In the genomic region with DNA sequence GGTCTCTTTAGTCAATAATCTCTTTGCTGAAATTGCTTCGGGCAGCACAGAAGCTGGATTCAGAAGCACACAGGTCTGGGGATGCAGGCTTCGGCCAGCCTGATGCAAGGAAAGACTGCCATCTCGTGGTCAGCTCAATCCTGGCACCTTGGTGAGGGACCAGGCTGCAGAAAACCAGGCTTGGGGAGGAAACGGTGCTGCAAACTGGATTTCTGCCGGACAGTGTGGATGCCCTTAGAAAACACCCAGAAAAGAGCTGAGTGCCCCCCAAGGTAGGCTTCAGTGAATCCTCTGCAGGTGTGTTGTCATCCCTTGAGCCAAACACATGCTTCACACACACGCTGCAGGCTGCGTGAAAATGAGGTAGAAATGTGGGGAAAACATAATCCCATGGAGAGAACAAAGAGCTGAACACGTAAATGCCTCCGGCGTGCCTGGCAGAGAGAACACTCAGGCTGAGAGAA, we compare ENCODE assay signal across 1 cellular context.
A peak's percentile ranks its signal among the peaks of the same experiment; 100 is the strongest.
TF ChIP-seq lines count a peak whose summit lies in the region.

No MANE protein-coding gene starts in this region.

TF ChIP-seq in SK-N-SH, 30 proteins besides CTCF, POLR2A, EP300 and RAD21 (continued from another document):
- TF ChIP-seq, protein P1, sequence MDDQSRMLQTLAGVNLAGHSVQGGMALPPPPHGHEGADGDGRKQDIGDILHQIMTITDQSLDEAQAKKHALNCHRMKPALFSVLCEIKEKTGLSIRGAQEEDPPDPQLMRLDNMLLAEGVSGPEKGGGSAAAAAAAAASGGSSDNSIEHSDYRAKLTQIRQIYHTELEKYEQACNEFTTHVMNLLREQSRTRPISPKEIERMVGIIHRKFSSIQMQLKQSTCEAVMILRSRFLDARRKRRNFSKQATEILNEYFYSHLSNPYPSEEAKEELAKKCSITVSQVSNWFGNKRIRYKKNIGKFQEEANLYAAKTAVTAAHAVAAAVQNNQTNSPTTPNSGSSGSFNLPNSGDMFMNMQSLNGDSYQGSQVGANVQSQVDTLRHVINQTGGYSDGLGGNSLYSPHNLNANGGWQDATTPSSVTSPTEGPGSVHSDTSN (IDR thresholded peaks at IDR 0.05): no peak
- no peak for TF ChIP-seq ELF1 (IDR thresholded peaks at IDR 0.05)
- TF ChIP-seq, protein P2, sequence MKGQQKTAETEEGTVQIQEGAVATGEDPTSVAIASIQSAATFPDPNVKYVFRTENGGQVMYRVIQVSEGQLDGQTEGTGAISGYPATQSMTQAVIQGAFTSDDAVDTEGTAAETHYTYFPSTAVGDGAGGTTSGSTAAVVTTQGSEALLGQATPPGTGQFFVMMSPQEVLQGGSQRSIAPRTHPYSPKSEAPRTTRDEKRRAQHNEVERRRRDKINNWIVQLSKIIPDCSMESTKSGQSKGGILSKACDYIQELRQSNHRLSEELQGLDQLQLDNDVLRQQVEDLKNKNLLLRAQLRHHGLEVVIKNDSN (IDR thresholded peaks at IDR 0.05; ENCODE audit: borderline replicate concordance, low read depth): no peak
- peak; percentile 59 for TF ChIP-seq SMC3 (IDR thresholded peaks at IDR 0.05; ENCODE audit: low read depth, low read length)
- TF ChIP-seq, protein P3, sequence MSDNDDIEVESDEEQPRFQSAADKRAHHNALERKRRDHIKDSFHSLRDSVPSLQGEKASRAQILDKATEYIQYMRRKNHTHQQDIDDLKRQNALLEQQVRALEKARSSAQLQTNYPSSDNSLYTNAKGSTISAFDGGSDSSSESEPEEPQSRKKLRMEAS (IDR thresholded peaks at IDR 0.05; ENCODE audit: low read depth): no peak
TF ChIP-seq in SK-N-SH: peak in this region for 1.
